In the genomic region with DNA sequence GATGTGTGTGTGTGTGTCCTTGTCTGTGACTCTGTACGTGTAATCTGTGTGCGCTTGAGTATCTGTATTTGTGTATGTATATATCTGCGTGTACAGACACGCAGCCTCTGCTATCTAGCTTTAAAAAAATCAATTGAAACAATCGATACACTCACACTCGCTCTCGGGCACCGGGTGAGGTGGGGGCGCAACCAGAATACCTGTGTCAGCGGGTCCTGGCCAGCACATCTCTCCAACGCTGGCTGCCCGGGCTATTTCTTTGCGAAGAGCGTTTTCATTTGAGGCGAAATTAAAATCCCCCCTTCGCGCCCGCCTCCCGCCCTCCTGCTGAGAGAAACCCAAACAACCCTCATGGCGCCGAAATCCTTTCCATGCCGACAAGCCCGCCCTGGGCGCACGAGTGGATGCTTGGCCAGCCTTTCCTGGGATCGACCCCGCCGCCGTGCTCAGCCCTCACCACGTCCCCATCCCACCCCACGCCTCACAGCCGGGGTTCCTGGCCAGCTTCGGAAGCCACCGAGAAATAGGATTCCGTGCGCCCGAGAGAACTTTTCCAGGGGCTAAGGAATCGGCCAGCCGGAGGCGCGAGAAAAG, we compare ENCODE assay signal across 10 cellular contexts. TPM values are rescaled to one million over a fixed set of nuclear protein-coding genes. Genes with fewer than 3 reads are reported as not detected.
DNase-seq lines count a peak whose midpoint lies in the region; ATAC-seq and TF ChIP-seq lines count a peak whose summit lies in the region.
"Had no signal": no experiment of that assay in that cellular context is flagged by ENCODE, and none has a peak within 500 bp of the region (broad histone marks: within the 10 kb centered on the region; RNA-seq: fewer than 3 reads in every experiment).

No MANE protein-coding gene starts in this region.

- DNase-seq in A673 (ENCODE audit: low spot score) (peak; percentile 50), WTC11 (ENCODE audit: low spot score) (no peak), memory B cell (ENCODE audit: low spot score in 2 of 2) (no peak), MG63 (no peak), foreskin keratinocyte (no peak), OCI-M1 (lab: John Stamatoyannopoulos, UW) (no peak)
- DNase-seq in stimulated activated CD4-positive, alpha-beta T cell treated with anti-CD3 and anti-CD28 coated beads, Interleukin-12 subunit alpha, Interleukin-12 subunit beta, amount 100 ng/mL, for 4 hours, result no peak

- CTCF ChIA-PET in A673 (lab: Charles Lee), result interaction anchor here (1.0 to 1.5 kb wide), 5 partner anchors 9 to 175 kb away, joined by 3 to 11 read pairs (median 4); no protein-coding TSS in a partner anchor
- CTCF ChIA-PET in WTC11 (lab: Charles Lee), result interaction anchor here (0.6 to 8.3 kb wide), 18 partner anchors 9 to 237 kb away, joined by 3 to 147 read pairs (median 6); a partner anchor contains a TSS

- POLR2A ChIA-PET in A673 (lab: Charles Lee; ENCODE audit: low non-redundant PET) (no interaction called here), WTC11 (lab: Charles Lee) (no interaction called here)

- H3K36me3 ChIP-seq in A673 (ENCODE audit: insufficient read depth, low read length, poor library complexity, severe bottlenecking), result no peaks in the 10 kb centered on the region
- no peaks in the 10 kb centered on the region for H3K36me3 ChIP-seq in DOHH2 (ENCODE audit: control insufficient read depth, low read length)
- H3K36me3 ChIP-seq in MG63, result no peaks in the 10 kb centered on the region
- H3K36me3 ChIP-seq: gastroesophageal sphincter had no signal

- no peak for TF ChIP-seq CTCF in A673 (conservative IDR thresholded peaks at IDR 0.05; ENCODE audit: low read depth, low read length)
- TF ChIP-seq CTCF in DOHH2 (IDR thresholded peaks at IDR 0.05; ENCODE audit: low read depth, low read length, poor library complexity, severe bottlenecking), result no peak
- TF ChIP-seq CTCF in WTC11 (IDR thresholded peaks at IDR 0.05), result no peak
- no peak for TF ChIP-seq CTCF in foreskin keratinocyte (conservative IDR thresholded peaks at IDR 0.05)

- H3K4me3 Mint-ChIP-seq in WTC11, result peak overlapping the region; percentile 92
- H3K4me3 Mint-ChIP-seq in memory B cell, result peak overlapping the region; percentile 69

- H4K20me1 ChIP-seq in DOHH2 (ENCODE audit: control insufficient read depth, insufficient read depth, low read depth, low read length), result no peaks in the 10 kb centered on the region

- no TSS peak for BruUV-seq in A673 (replicated peaks; lab: Mats Ljungman, UMichigan)

- H3K9me2 ChIP-seq in DOHH2 (replicated peaks; ENCODE audit: control insufficient read depth, low read length), result no peaks in the 10 kb centered on the region

- H3K27me3 ChIP-seq in A673 (replicated peaks; ENCODE audit: insufficient read depth, low read depth, low read length, poor library complexity) (peaks cover 53% of the 10 kb centered on the region), DOHH2 (ENCODE audit: control insufficient read depth, low read length) (peaks cover 89% of the 10 kb centered on the region), MG63 (peaks cover 42% of the 10 kb centered on the region), foreskin keratinocyte (peaks cover 96% of the 10 kb centered on the region)

- peak overlapping the region; percentile 42 for H3K4me3 ChIP-seq in A673 (ENCODE audit: low read depth, low read length, poor library complexity, severe bottlenecking)
- H3K4me3 ChIP-seq in DOHH2 (ENCODE audit: low read length), result 0 out of 2 replicates have a peak overlapping the region, but pooled peaks have one; percentile 4
- no peak overlapping the region for H3K4me3 ChIP-seq in MG63

- no peaks in the 10 kb centered on the region for H3K79me2 ChIP-seq in DOHH2 (ENCODE audit: control insufficient read depth, low read length)

- no peak overlapping the region for H3K27ac ChIP-seq in A673 (ENCODE audit: low read depth, low read length, poor library complexity, severe bottlenecking)
- H3K27ac ChIP-seq in DOHH2 (ENCODE audit: low read depth, low read length), result no peak overlapping the region
- H3K27ac ChIP-seq in foreskin keratinocyte, result no peak overlapping the region
- H3K27ac ChIP-seq: gastroesophageal sphincter had no signal

- H3K27me3 Mint-ChIP-seq in WTC11 (ENCODE audit: low read depth), result peaks cover 4% of the 10 kb centered on the region; the same call in 1 of the 2 replicates
- H3K27me3 Mint-ChIP-seq in memory B cell, result peaks cover 36% of the 10 kb centered on the region

- H3K9me3 ChIP-seq in A673 (ENCODE audit: low read depth, low read length, poor library complexity, severe bottlenecking) (no peaks in the 10 kb centered on the region), DOHH2 (ENCODE audit: control insufficient read depth, insufficient read depth, low read length) (no peaks in the 10 kb centered on the region), MG63 (no peaks in the 10 kb centered on the region)
- H3K9me3 ChIP-seq: gastroesophageal sphincter had no signal

- no peaks in the 10 kb centered on the region for H3F3A ChIP-seq in DOHH2 (ENCODE audit: control insufficient read depth, insufficient read depth)

- H3K4me1 Mint-ChIP-seq in WTC11 (peaks cover 49% of the 10 kb centered on the region), memory B cell (peaks cover 20% of the 10 kb centered on the region)

- peaks cover 6% of the 10 kb centered on the region for H3K4me1 ChIP-seq in A673 (ENCODE audit: insufficient read depth, low read length, poor library complexity, severe bottlenecking)
- H3K4me1 ChIP-seq in DOHH2 (ENCODE audit: control insufficient read depth, low read length), result peaks cover 13% of the 10 kb centered on the region
- H3K4me1 ChIP-seq in foreskin keratinocyte, result no peaks in the 10 kb centered on the region

- peak overlapping the region; percentile 42 for H3K4me2 ChIP-seq in DOHH2 (ENCODE audit: low read length)

- no peak overlapping the region; the same call in 1 of the 2 replicates for H3K27ac Mint-ChIP-seq in WTC11
- no peak overlapping the region for H3K27ac Mint-ChIP-seq in memory B cell

- ATAC-seq in WTC11 (no peak), memory B cell (ENCODE audit: low read depth) (no peak), foreskin keratinocyte (no peak)

- no peaks in the 10 kb centered on the region for H3K9me3 Mint-ChIP-seq in WTC11
- no peaks in the 10 kb centered on the region for H3K9me3 Mint-ChIP-seq in memory B cell

- intact Hi-C loops in A673 (cut with micrococcal nuclease; ENCODE audit: unreplicated experiment), result no loop called here

- H3K36me3 Mint-ChIP-seq in WTC11 (peaks cover 25% of the 10 kb centered on the region), memory B cell (no peaks in the 10 kb centered on the region)

TF ChIP-seq in WTC11, 78 proteins besides CTCF, POLR2A, EP300 and RAD21 (continues in another document):
- no peak for TF ChIP-seq JAZF1 (CRISPR knock-in tag; IDR thresholded peaks at IDR 0.05)
- TF ChIP-seq, protein P1, sequence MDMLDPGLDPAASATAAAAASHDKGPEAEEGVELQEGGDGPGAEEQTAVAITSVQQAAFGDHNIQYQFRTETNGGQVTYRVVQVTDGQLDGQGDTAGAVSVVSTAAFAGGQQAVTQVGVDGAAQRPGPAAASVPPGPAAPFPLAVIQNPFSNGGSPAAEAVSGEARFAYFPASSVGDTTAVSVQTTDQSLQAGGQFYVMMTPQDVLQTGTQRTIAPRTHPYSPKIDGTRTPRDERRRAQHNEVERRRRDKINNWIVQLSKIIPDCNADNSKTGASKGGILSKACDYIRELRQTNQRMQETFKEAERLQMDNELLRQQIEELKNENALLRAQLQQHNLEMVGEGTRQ (CRISPR knock-in tag; IDR thresholded peaks at IDR 0.05), result no peak
- no peak for TF ChIP-seq ZNF121 (CRISPR knock-in tag; IDR thresholded peaks at IDR 0.05)
- no peak for TF ChIP-seq ZNF232 (CRISPR knock-in tag; IDR thresholded peaks at IDR 0.05)
- no peak for TF ChIP-seq ESRRA (CRISPR knock-in tag; IDR thresholded peaks at IDR 0.05; ENCODE audit: borderline replicate concordance)
- no peak for TF ChIP-seq MXD4 (CRISPR knock-in tag; IDR thresholded peaks at IDR 0.05; ENCODE audit: borderline replicate concordance)
- no peak for TF ChIP-seq NFATC4 (CRISPR knock-in tag; IDR thresholded peaks at IDR 0.05)
- TF ChIP-seq, protein P2, sequence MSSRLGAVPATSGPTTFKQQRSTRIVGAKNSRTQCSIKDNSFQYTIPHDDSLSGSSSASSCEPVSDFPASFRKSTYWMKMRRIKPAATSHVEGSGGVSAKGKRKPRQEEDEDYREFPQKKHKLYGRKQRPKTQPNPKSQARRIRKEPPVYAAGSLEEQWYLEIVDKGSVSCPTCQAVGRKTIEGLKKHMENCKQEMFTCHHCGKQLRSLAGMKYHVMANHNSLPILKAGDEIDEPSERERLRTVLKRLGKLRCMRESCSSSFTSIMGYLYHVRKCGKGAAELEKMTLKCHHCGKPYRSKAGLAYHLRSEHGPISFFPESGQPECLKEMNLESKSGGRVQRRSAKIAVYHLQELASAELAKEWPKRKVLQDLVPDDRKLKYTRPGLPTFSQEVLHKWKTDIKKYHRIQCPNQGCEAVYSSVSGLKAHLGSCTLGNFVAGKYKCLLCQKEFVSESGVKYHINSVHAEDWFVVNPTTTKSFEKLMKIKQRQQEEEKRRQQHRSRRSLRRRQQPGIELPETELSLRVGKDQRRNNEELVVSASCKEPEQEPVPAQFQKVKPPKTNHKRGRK (CRISPR knock-in tag; IDR thresholded peaks at IDR 0.05; ENCODE audit: borderline replicate concordance), result no peak
- TF ChIP-seq, protein P3, sequence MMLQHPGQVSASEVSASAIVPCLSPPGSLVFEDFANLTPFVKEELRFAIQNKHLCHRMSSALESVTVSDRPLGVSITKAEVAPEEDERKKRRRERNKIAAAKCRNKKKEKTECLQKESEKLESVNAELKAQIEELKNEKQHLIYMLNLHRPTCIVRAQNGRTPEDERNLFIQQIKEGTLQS (CRISPR knock-in tag; conservative IDR thresholded peaks at IDR 0.05), result no peak
- TF ChIP-seq FOXJ3 (CRISPR knock-in tag; IDR thresholded peaks at IDR 0.05; ENCODE audit: borderline replicate concordance), result no peak
- TF ChIP-seq SMAD4 (CRISPR knock-in tag; IDR thresholded peaks at IDR 0.05), result no peak

RNA-seq across cellular contexts. Expression of a gene that starts 1.2 kb away (rescaled TPM):
- total RNA-seq in A673 (2021), result 0.09 and 0.60 TPM in 2 replicates
- total RNA-seq in WTC11 (2021), result 38.6 to 47.7 TPM (median 39.3 TPM) in 3 replicates
- not detected in 2 replicates for total RNA-seq in MG63 (2014; rRNA removed; shearing (Covaris generic); ENCODE audit: low replicate concordance)
- not detected in 2 replicates for total RNA-seq in foreskin keratinocyte
- not detected in 2 replicates for polyA plus RNA-seq in foreskin keratinocyte
- total RNA-seq: renal cortical epithelial cell had no signal

RNA-seq across cellular contexts. Expression of a gene that starts 41.2 kb away (rescaled TPM):
- 0.13 and 0.22 TPM in 2 replicates for total RNA-seq in A673 (2021)
- total RNA-seq in WTC11 (2021), result 3.6 to 8.8 TPM (median 6.0 TPM) in 3 replicates
- not detected in 2 replicates for total RNA-seq in MG63 (2014; rRNA removed; shearing (Covaris generic); ENCODE audit: low replicate concordance)
- 0.49 and 0.65 TPM in 2 replicates for total RNA-seq in foreskin keratinocyte
- polyA plus RNA-seq in foreskin keratinocyte, result 0.39 and 0.50 TPM in 2 replicates

RNA-seq across cellular contexts. Expression of a gene that starts 42.4 kb away (rescaled TPM):
- total RNA-seq in A673 (2021) (24.8 and 31.1 TPM in 2 replicates), WTC11 (2021) (22.5 to 25.4 TPM (median 24.2 TPM) in 3 replicates), foreskin keratinocyte (10.0 and 10.1 TPM in 2 replicates)
- 17.1 and 32.1 TPM in 2 replicates for total RNA-seq in MG63 (2014; rRNA removed; shearing (Covaris generic); ENCODE audit: low replicate concordance)
- polyA plus RNA-seq in foreskin keratinocyte, result 2.3 and 3.0 TPM in 2 replicates

Comparison
In these comparisons a context has a peak if more than half of its experiments do, and no peak if none do; other contexts are left out.
1. RNA of a gene that starts 1.2 kb away (total RNA-seq): 38.6 to 47.7 TPM in WTC11; 0.09 to 0.60 TPM in A673, not detected in MG63 and not detected in foreskin keratinocyte; every median in the first group is over 10 times any median in the second.